Comparison of ENCODE assay signal across 28 cellular contexts in genomic region chr15:74334127-74334526, GRCh38. TPM values are rescaled to one million over a fixed set of nuclear protein-coding genes. Genes with fewer than 3 reads are reported as not detected.
"Had no signal": no experiment of that assay in that cellular context is flagged by ENCODE, and none has a peak within 500 bp of the region (broad histone marks: within the 10 kb centered on the region; RNA-seq: fewer than 3 reads in every experiment).

No MANE protein-coding gene starts in this region.

- ATAC-seq: gastrocnemius medialis; left lobe of liver; naive thymus-derived CD8-positive, alpha-beta T cell; psoas muscle; right cardiac atrium; stimulated activated naive B cell treated with anti-CD40 and anti-IgM and Interleukin-4, amounts not matched to agents 10 μg/mL and 1 μg/mL and 100 μg/mL, for 72 hours had no signal

- DNase-seq: effector CD4-positive, alpha-beta T cell; endodermal cell; foreskin fibroblast; gastrocnemius medialis; head of caudate nucleus; mesenchymal stem cell; nephron progenitor cell; nucleus accumbens; psoas muscle; right cardiac atrium; stimulated activated CD4-positive, alpha-beta T cell treated with anti-CD3 and anti-CD28 coated beads, Interleukin-15, amount 100 ng/mL, for 24 hours; stimulated activated CD4-positive, alpha-beta T cell treated with anti-CD3 and anti-CD28 coated beads, Interleukin-2, amount 100 ng/mL, for 48 hours; stimulated activated naive B cell treated with anti-CD40 and anti-IgM and Interleukin-4, amounts not matched to agents 10 μg/mL and 1 μg/mL and 100 μg/mL, for 72 hours; upper lobe of left lung had no signal

- H3K9me3 ChIP-seq: gastrocnemius medialis, psoas muscle, thoracic aorta, tibial nerve, upper lobe of left lung had no signal

- H3K4me1 ChIP-seq: gastrocnemius medialis, psoas muscle, tibial nerve had no signal

- H3K27ac ChIP-seq: dorsolateral prefrontal cortex, epithelial cell of prostate, gastrocnemius medialis, psoas muscle, skin epidermis, thoracic aorta, tibial nerve, upper lobe of left lung had no signal

- H3K4me3 ChIP-seq: dorsolateral prefrontal cortex, gastrocnemius medialis, psoas muscle, skin epidermis, thoracic aorta, tibial nerve, upper lobe of left lung had no signal

- FAIRE-seq: colon, kidney, urothelium cell line had no signal

- H3K36me3 ChIP-seq: gastrocnemius medialis, thoracic aorta, tibial nerve, upper lobe of left lung had no signal

- H3K27me3 ChIP-seq: dorsolateral prefrontal cortex, gastrocnemius medialis, tibial nerve, upper lobe of left lung had no signal

RNA-seq across cellular contexts. Expression of gene CYP11A1, which starts 33.3 kb away (rescaled TPM):
- total RNA-seq: glomerular endothelial cell; lung microvascular endothelial cell; myocyte; naive thymus-derived CD8-positive, alpha-beta T cell; osteocyte; thoracic aorta had no signal
- polyA plus RNA-seq: naive thymus-derived CD8-positive, alpha-beta T cell had no signal
